29 cellular contexts compared by ENCODE assay signal in the genomic region with DNA sequence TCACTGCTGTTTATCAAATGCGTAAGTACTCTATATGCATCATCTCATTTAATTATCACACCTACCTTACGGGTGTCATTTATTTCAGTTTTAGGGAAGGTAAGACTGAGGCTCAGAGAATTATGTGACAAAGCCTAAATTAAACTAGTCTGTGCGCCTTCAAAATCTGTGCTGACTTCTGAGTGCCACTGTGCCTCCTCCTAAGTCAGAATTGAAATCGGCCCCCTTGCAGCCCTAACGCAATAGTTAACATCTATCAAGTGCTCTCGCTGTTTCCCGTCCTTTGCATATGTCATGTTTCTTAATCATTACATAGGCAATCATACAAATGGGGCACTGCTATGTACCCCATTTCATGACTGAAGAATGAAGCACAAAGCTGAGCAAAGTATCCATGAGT.
DNase-seq lines count a peak whose midpoint lies in the region; ATAC-seq lines count a peak whose summit lies in the region.
"Had no signal": no experiment of that assay in that cellular context is flagged by ENCODE, and none has a peak within 500 bp of the region (broad histone marks: within the 10 kb centered on the region; RNA-seq: fewer than 3 reads in every experiment).

No MANE protein-coding gene starts in this region.

- H3K27ac ChIP-seq in caudate nucleus (ENCODE audit: low read depth, low read length): peak overlapping the region; percentile 62
- H3K27ac ChIP-seq: 22Rv1; A549; BLaER1; BLaER1 treated with 17β-estradiol and CSF1 and Interleukin-3, amounts not matched to agents 10 nM and 100 nM; C4-2B had no signal

- no peak for ATAC-seq in HG02678 (IDR thresholded peaks at IDR 0.05; ENCODE audit: unreplicated experiment)
- no peak for ATAC-seq in HG03039 (IDR thresholded peaks at IDR 0.05; ENCODE audit: unreplicated experiment)
- ATAC-seq: A549; CD8-positive, alpha-beta T cell had no signal

- peak in 4 of 61 donors; percentile 11 to 64 (median 46) for DNase-seq in caudate nucleus (lab: John Stamatoyannopoulos, UW)
- peak; percentile 57 for DNase-seq in putamen (ENCODE audit: low spot score)
- DNase-seq: 8988T; ACHN; AML-193; BE2C; C1 segment of cervical spinal cord; Caco-2; Calu3; CD4-positive, alpha-beta memory T cell; CD4-positive, alpha-beta T cell; CD4-positive, CD25-positive, alpha-beta regulatory T cell; CD8-positive, alpha-beta memory T cell; CD8-positive, alpha-beta T cell; COR-L47; DMS 273 treated with DMSO at 0.1 percent for 48 hours; DMS153; DMS53; DMS79; DMS79 treated with DMSO at 0.1 percent for 48 hours; DND-41; EL had no signal
